Comparison of ENCODE assay signal across 1 cellular context in genomic region chr13:31846182-31846938, GRCh38.
TF ChIP-seq lines count a peak whose summit lies in the region.

No MANE protein-coding gene starts in this region.

TF ChIP-seq in HepG2, 621 proteins besides CTCF, POLR2A, EP300 and RAD21 (continued from another document and continues in another):
- TF ChIP-seq, protein P1, sequence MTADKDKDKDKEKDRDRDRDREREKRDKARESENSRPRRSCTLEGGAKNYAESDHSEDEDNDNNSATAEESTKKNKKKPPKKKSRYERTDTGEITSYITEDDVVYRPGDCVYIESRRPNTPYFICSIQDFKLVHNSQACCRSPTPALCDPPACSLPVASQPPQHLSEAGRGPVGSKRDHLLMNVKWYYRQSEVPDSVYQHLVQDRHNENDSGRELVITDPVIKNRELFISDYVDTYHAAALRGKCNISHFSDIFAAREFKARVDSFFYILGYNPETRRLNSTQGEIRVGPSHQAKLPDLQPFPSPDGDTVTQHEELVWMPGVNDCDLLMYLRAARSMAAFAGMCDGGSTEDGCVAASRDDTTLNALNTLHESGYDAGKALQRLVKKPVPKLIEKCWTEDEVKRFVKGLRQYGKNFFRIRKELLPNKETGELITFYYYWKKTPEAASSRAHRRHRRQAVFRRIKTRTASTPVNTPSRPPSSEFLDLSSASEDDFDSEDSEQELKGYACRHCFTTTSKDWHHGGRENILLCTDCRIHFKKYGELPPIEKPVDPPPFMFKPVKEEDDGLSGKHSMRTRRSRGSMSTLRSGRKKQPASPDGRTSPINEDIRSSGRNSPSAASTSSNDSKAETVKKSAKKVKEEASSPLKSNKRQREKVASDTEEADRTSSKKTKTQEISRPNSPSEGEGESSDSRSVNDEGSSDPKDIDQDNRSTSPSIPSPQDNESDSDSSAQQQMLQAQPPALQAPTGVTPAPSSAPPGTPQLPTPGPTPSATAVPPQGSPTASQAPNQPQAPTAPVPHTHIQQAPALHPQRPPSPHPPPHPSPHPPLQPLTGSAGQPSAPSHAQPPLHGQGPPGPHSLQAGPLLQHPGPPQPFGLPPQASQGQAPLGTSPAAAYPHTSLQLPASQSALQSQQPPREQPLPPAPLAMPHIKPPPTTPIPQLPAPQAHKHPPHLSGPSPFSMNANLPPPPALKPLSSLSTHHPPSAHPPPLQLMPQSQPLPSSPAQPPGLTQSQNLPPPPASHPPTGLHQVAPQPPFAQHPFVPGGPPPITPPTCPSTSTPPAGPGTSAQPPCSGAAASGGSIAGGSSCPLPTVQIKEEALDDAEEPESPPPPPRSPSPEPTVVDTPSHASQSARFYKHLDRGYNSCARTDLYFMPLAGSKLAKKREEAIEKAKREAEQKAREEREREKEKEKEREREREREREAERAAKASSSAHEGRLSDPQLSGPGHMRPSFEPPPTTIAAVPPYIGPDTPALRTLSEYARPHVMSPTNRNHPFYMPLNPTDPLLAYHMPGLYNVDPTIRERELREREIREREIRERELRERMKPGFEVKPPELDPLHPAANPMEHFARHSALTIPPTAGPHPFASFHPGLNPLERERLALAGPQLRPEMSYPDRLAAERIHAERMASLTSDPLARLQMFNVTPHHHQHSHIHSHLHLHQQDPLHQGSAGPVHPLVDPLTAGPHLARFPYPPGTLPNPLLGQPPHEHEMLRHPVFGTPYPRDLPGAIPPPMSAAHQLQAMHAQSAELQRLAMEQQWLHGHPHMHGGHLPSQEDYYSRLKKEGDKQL (CRISPR knock-in tag; IDR thresholded peaks at IDR 0.05; ENCODE audit: low read depth): no peak
- TF ChIP-seq XRCC5 (optimal IDR thresholded peaks at IDR 0.05; ENCODE audit: low read length) (peak; percentile 73), ZNF576 (CRISPR knock-in tag; IDR thresholded peaks at IDR 0.05) (no peak), TGIF2 (CRISPR knock-in tag; IDR thresholded peaks at IDR 0.05) (no peak), HNRNPLL (IDR thresholded peaks at IDR 0.05; ENCODE audit: low read depth, low read length, poor library complexity, severe bottlenecking) (peak; percentile 100), U2AF2 (IDR thresholded peaks at IDR 0.05; ENCODE audit: low read depth, low read length) (no peak), ZNF644 (CRISPR knock-in tag; IDR thresholded peaks at IDR 0.05; ENCODE audit: low read depth) (no peak), ZNF768 (CRISPR knock-in tag; IDR thresholded peaks at IDR 0.05) (0 out of 2 replicates have a peak, but pooled peaks have one; percentile 27), ETS1 (CRISPR knock-in tag; IDR thresholded peaks at IDR 0.05) (no peak), ZNF276 (CRISPR knock-in tag; IDR thresholded peaks at IDR 0.05; ENCODE audit: low read depth) (no peak), TFDP1 (CRISPR knock-in tag; IDR thresholded peaks at IDR 0.05; ENCODE audit: borderline replicate concordance) (peak; percentile 75; the same call in 1 of the 2 replicates), IKZF4 (CRISPR knock-in tag; IDR thresholded peaks at IDR 0.05; ENCODE audit: borderline replicate concordance, low read depth, not compliant biosample characterization) (no peak), ZFY (CRISPR knock-in tag; IDR thresholded peaks at IDR 0.05) (0 out of 2 replicates have a peak, but pooled peaks have one; percentile 13), ZSCAN25 (CRISPR knock-in tag; IDR thresholded peaks at IDR 0.05) (0 out of 2 replicates have a peak, but pooled peaks have one; percentile 19), ZNF781 (CRISPR knock-in tag; IDR thresholded peaks at IDR 0.05; ENCODE audit: borderline replicate concordance, not compliant biosample characterization) (no peak), RFXAP (CRISPR knock-in tag; IDR thresholded peaks at IDR 0.05; ENCODE audit: borderline replicate concordance) (no peak; the same call in 1 of the 2 replicates), NR0B2 (CRISPR knock-in tag; IDR thresholded peaks at IDR 0.05) (no peak), ZNF556 (CRISPR knock-in tag; IDR thresholded peaks at IDR 0.05; ENCODE audit: borderline replicate concordance) (peak; percentile 83), PREB (CRISPR knock-in tag; IDR thresholded peaks at IDR 0.05) (no peak), NFKB2 (CRISPR knock-in tag; IDR thresholded peaks at IDR 0.05; ENCODE audit: borderline replicate concordance) (no peak), ZNF354B (CRISPR knock-in tag; IDR thresholded peaks at IDR 0.05) (no peak), NFIC (IDR thresholded peaks at IDR 0.05; ENCODE audit: low read length) (no peak), IKZF5 (CRISPR knock-in tag; IDR thresholded peaks at IDR 0.05) (no peak), SAP130 (CRISPR knock-in tag; IDR thresholded peaks at IDR 0.05; ENCODE audit: low read depth) (peak; percentile 24; the same call in 1 of the 2 replicates), ZFP1 (CRISPR knock-in tag; IDR thresholded peaks at IDR 0.05) (no peak), NFYB (CRISPR knock-in tag; IDR thresholded peaks at IDR 0.05) (peak; percentile 65), SALL1 (CRISPR knock-in tag; IDR thresholded peaks at IDR 0.05) (peak; percentile 28; the same call in 1 of the 2 replicates), TOPORS (CRISPR knock-in tag; IDR thresholded peaks at IDR 0.05) (0 out of 2 replicates have a peak, but pooled peaks have one; percentile 37), ZNF329 (CRISPR knock-in tag; IDR thresholded peaks at IDR 0.05; ENCODE audit: low read depth) (no peak), ZNF784 (CRISPR knock-in tag; IDR thresholded peaks at IDR 0.05; ENCODE audit: borderline replicate concordance) (0 out of 2 replicates have a peak, but pooled peaks have one; percentile 35)
- TF ChIP-seq, protein P2, sequence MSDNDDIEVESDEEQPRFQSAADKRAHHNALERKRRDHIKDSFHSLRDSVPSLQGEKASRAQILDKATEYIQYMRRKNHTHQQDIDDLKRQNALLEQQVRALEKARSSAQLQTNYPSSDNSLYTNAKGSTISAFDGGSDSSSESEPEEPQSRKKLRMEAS (IDR thresholded peaks at IDR 0.05): peak; percentile 44; the same call in 1 of the 2 replicates
- TF ChIP-seq, protein P3, sequence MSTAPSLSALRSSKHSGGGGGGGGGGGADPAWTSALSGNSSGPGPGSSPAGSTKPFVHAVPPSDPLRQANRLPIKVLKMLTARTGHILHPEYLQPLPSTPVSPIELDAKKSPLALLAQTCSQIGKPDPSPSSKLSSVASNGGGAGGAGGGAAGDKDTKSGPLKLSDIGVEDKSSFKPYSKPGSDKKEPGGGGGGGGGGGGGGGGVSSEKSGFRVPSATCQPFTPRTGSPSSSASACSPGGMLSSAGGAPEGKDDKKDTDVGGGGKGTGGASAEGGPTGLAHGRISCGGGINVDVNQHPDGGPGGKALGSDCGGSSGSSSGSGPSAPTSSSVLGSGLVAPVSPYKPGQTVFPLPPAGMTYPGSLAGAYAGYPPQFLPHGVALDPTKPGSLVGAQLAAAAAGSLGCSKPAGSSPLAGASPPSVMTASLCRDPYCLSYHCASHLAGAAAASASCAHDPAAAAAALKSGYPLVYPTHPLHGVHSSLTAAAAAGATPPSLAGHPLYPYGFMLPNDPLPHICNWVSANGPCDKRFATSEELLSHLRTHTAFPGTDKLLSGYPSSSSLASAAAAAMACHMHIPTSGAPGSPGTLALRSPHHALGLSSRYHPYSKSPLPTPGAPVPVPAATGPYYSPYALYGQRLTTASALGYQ (CRISPR knock-in tag; IDR thresholded peaks at IDR 0.05): no peak
- TF ChIP-seq, protein P4, sequence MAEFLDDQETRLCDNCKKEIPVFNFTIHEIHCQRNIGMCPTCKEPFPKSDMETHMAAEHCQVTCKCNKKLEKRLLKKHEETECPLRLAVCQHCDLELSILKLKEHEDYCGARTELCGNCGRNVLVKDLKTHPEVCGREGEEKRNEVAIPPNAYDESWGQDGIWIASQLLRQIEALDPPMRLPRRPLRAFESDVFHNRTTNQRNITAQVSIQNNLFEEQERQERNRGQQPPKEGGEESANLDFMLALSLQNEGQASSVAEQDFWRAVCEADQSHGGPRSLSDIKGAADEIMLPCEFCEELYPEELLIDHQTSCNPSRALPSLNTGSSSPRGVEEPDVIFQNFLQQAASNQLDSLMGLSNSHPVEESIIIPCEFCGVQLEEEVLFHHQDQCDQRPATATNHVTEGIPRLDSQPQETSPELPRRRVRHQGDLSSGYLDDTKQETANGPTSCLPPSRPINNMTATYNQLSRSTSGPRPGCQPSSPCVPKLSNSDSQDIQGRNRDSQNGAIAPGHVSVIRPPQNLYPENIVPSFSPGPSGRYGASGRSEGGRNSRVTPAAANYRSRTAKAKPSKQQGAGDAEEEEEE (CRISPR knock-in tag; IDR thresholded peaks at IDR 0.05; ENCODE audit: borderline replicate concordance): no peak
- TF ChIP-seq, protein P5, sequence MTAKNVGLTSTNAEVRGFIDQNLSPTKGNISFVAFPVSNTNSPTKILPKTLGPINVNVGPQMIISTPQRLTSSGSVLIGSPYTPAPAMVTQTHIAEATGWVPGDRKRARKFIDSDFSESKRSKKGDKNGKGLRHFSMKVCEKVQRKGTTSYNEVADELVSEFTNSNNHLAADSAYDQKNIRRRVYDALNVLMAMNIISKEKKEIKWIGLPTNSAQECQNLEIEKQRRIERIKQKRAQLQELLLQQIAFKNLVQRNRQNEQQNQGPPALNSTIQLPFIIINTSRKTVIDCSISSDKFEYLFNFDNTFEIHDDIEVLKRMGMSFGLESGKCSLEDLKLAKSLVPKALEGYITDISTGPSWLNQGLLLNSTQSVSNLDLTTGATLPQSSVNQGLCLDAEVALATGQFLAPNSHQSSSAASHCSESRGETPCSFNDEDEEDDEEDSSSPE (CRISPR knock-in tag; IDR thresholded peaks at IDR 0.05): 0 out of 2 replicates have a peak, but pooled peaks have one; percentile 18
